In the genomic region with DNA sequence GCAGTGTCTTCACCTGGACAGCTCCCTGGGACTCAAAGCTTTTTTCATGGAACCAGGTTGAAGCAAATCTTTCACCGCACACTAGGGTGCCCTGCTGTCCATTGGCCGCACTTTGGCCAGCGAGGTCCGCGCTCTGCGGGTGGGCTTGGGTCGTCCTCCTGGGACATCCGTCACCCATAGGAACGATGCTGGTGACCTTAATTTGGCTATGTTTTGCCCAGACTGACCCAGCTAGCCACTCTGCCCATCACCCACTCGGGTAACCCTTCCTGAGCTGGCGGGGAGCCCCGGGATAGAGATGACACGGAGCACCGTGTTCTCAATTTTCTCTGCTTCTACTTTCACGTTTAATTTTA, we compare ENCODE assay signal across 10 cellular contexts. TPM values are rescaled to one million over a fixed set of nuclear protein-coding genes. Genes with fewer than 3 reads are reported as not detected.
A peak's percentile ranks its signal among the peaks of the same experiment; 100 is the strongest.
DNase-seq lines count a peak whose midpoint lies in the region; ATAC-seq and TF ChIP-seq lines count a peak whose summit lies in the region.
"Had no signal": no experiment of that assay in that cellular context is flagged by ENCODE, and none has a peak within 500 bp of the region (broad histone marks: within the 10 kb centered on the region; RNA-seq: fewer than 3 reads in every experiment).

No MANE protein-coding gene starts in this region.

- H3K4me3 Mint-ChIP-seq in CD4-positive, alpha-beta memory T cell, result peak overlapping the region; percentile 82 to 88 (median 86)
- peak overlapping the region; percentile 27 for H3K4me3 Mint-ChIP-seq in activated T-cell treated with anti-CD3 and anti-CD28 coated beads, Interleukin-2, amount 50 U/mL, for 4 hours
- H3K4me3 Mint-ChIP-seq in progenitor cell of endocrine pancreas (ENCODE audit: low read depth), result peak overlapping the region; percentile 48

- no peaks in the 10 kb centered on the region for H3K36me3 ChIP-seq in CD4-positive, alpha-beta memory T cell (ENCODE audit: insufficient read depth, low read length)
- no peaks in the 10 kb centered on the region for H3K36me3 ChIP-seq in hepatocyte (replicated peaks; ENCODE audit: insufficient read depth, low read depth)

- 86% methylated on average over 15 of the region's 15 CpGs for WGBS in hepatocyte (ENCODE audit: low lambda C conversion rate, missing lambda C conversion rate)

- H3K79me2 ChIP-seq in hepatocyte, result no peaks in the 10 kb centered on the region
- H3K79me2 ChIP-seq: parathyroid adenoma had no signal

- no peak overlapping the region for H2AFZ ChIP-seq in hepatocyte
- H2AFZ ChIP-seq: parathyroid adenoma had no signal

- no peak for TF ChIP-seq CTCF in hepatocyte (IDR thresholded peaks at IDR 0.05; ENCODE audit: poor library complexity)
- TF ChIP-seq CTCF in progenitor cell of endocrine pancreas (IDR thresholded peaks at IDR 0.05; ENCODE audit: unreplicated experiment), result no peak

- peak overlapping the region; percentile 93 to 100 (median 97) for H3K27ac Mint-ChIP-seq in CD4-positive, alpha-beta memory T cell
- H3K27ac Mint-ChIP-seq in progenitor cell of endocrine pancreas, result peak overlapping the region; percentile 95

- peak overlapping the region in 1 of 2 donors; percentile 34 for H3K4me3 ChIP-seq in CD4-positive, alpha-beta memory T cell (ENCODE audit: low read length in 2 of 2)
- no peak overlapping the region for H3K4me3 ChIP-seq in hepatocyte

- H3K27ac ChIP-seq in CD4-positive, alpha-beta memory T cell (ENCODE audit: low read depth, low read length), result peak overlapping the region; percentile 65
- peak overlapping the region; percentile 42 for H3K27ac ChIP-seq in hepatocyte
- H3K27ac ChIP-seq: parathyroid adenoma had no signal

- peak overlapping the region; percentile 62 for H3K4me2 ChIP-seq in hepatocyte

- no peaks in the 10 kb centered on the region for H3K9me2 ChIP-seq in hepatocyte (replicated peaks; ENCODE audit: insufficient read depth)

- CTCF ChIA-PET in CD4-positive, alpha-beta memory T cell (lab: Charles Lee; ENCODE audit: partially characterized antibody), result interaction anchor here (0.6 to 2.1 kb wide), 5 partner anchors 8 to 382 kb away, joined by 3 to 5 read pairs (median 4); no protein-coding TSS in a partner anchor

- ATAC-seq in activated T-cell treated with anti-CD3 and anti-CD28 coated beads, Interleukin-2, amount 50 U/mL, for 4 hours, result no peak
- no peak for ATAC-seq in HG02798 (IDR thresholded peaks at IDR 0.05; ENCODE audit: poor library complexity, unreplicated experiment)
- ATAC-seq in HG03439 (IDR thresholded peaks at IDR 0.05; ENCODE audit: unreplicated experiment), result no peak
- no peak for ATAC-seq in HG03521 (IDR thresholded peaks at IDR 0.05; ENCODE audit: unreplicated experiment)

- no peaks in the 10 kb centered on the region for H4K20me1 ChIP-seq in hepatocyte (ENCODE audit: insufficient read depth, poor library complexity, severe bottlenecking)

- peaks cover 13 to 42% (median 27%) of the 10 kb centered on the region in 4 donors for H3K4me1 Mint-ChIP-seq in CD4-positive, alpha-beta memory T cell
- peaks cover 29% of the 10 kb centered on the region for H3K4me1 Mint-ChIP-seq in activated T-cell treated with anti-CD3 and anti-CD28 coated beads, Interleukin-2, amount 50 U/mL, for 4 hours (ENCODE audit: low read depth)
- H3K4me1 Mint-ChIP-seq in progenitor cell of endocrine pancreas (ENCODE audit: low read depth), result peaks cover 40% of the 10 kb centered on the region

- no peaks in the 10 kb centered on the region for H3K27me3 Mint-ChIP-seq in CD4-positive, alpha-beta memory T cell
- peaks cover 11% of the 10 kb centered on the region for H3K27me3 Mint-ChIP-seq in activated T-cell treated with anti-CD3 and anti-CD28 coated beads, Interleukin-2, amount 50 U/mL, for 4 hours (ENCODE audit: low read depth)
- peaks cover 10% of the 10 kb centered on the region for H3K27me3 Mint-ChIP-seq in progenitor cell of endocrine pancreas

- no peaks in the 10 kb centered on the region for H3K27me3 ChIP-seq in CD4-positive, alpha-beta memory T cell (ENCODE audit: insufficient read depth, low read length)
- H3K27me3 ChIP-seq in hepatocyte, result no peaks in the 10 kb centered on the region
- H3K27me3 ChIP-seq: dorsolateral prefrontal cortex had no signal

- DNase-seq in CD4-positive, alpha-beta memory T cell, result no peak
- no peak for DNase-seq in activated T-cell treated with anti-CD3 and anti-CD28 coated beads, Interleukin-2, amount 50 U/mL, for 4 hours
- DNase-seq in hepatocyte (ENCODE audit: low spot score) (no peak), progenitor cell of endocrine pancreas (ENCODE audit: low spot score, unreplicated experiment) (no peak), NCI-H345 treated with DMSO at 0.1 percent for 48 hours (lab: John Stamatoyannopoulos, UW; ENCODE audit: unreplicated experiment) (no peak)

- H3K9me3 ChIP-seq in CD4-positive, alpha-beta memory T cell (ENCODE audit: control insufficient read depth in 1 of 2, low read length in 2 of 2), result no peaks in the 10 kb centered on the region
- H3K9me3 ChIP-seq in hepatocyte (ENCODE audit: low read depth), result no peaks in the 10 kb centered on the region

- intact Hi-C loops in CD4-positive, alpha-beta memory T cell (cut with micrococcal nuclease), result loop anchor here (2.0 kb wide), 2 partner anchors 26 to 88 kb away; partner anchors contain the start of gene ZDHHC11B

- H3K4me1 ChIP-seq in CD4-positive, alpha-beta memory T cell (ENCODE audit: insufficient read depth, low read length), result peaks cover 27% of the 10 kb centered on the region
- H3K4me1 ChIP-seq in hepatocyte (ENCODE audit: insufficient read depth), result peaks cover 22% of the 10 kb centered on the region
- H3K4me1 ChIP-seq: parathyroid adenoma had no signal

- H3K9me3 Mint-ChIP-seq in CD4-positive, alpha-beta memory T cell, result no peaks in the 10 kb centered on the region
- no peaks in the 10 kb centered on the region for H3K9me3 Mint-ChIP-seq in activated T-cell treated with anti-CD3 and anti-CD28 coated beads, Interleukin-2, amount 50 U/mL, for 4 hours
- H3K9me3 Mint-ChIP-seq in progenitor cell of endocrine pancreas (ENCODE audit: low read depth), result no peaks in the 10 kb centered on the region

- POLR2A ChIA-PET in CD4-positive, alpha-beta memory T cell (lab: Charles Lee; ENCODE audit: partially characterized antibody), result interaction anchor here (1.4 kb wide), 1 partner anchor 19 kb away, joined by 4 read pairs; no protein-coding TSS in a partner anchor

- peaks cover 0 to 4% of the 10 kb centered on the region in 2 donors for H3K36me3 Mint-ChIP-seq in CD4-positive, alpha-beta memory T cell
- no peaks in the 10 kb centered on the region for H3K36me3 Mint-ChIP-seq in activated T-cell treated with anti-CD3 and anti-CD28 coated beads, Interleukin-2, amount 50 U/mL, for 4 hours (ENCODE audit: insufficient read depth)
- H3K36me3 Mint-ChIP-seq in progenitor cell of endocrine pancreas (ENCODE audit: insufficient read depth), result peaks cover 2% of the 10 kb centered on the region

RNA-seq across cellular contexts. Expression of gene ZDHHC11B, which starts 25.9 kb away (rescaled TPM):
- total RNA-seq in CD4-positive, alpha-beta memory T cell, result 1 to 10 TPM; 8.0 to 8.1 TPM
- polyA plus RNA-seq in CD4-positive, alpha-beta memory T cell, result under 1 TPM in 1 of 2 donors, not detected in 1; 0.75 TPM
- total RNA-seq in activated T-cell treated with anti-CD3 and anti-CD28 coated beads, Interleukin-2, amount 50 U/mL, for 4 hours, result under 1 TPM; 0.21 to 0.66 (median 0.30) TPM
- total RNA-seq in hepatocyte (0.16 and 0.83 TPM in 2 replicates), progenitor cell of endocrine pancreas (8.6 and 8.7 TPM in 2 replicates)
- 1.3 and 1.9 TPM in 2 replicates for polyA plus RNA-seq in hepatocyte

Comparison
In these comparisons a context has a peak if more than half of its experiments do, and no peak if none do; other contexts are left out.
1. H3K4me3 Mint-ChIP-seq: peak in every context shown above with its lines; median percentile 86 in CD4-positive, alpha-beta memory T cell; 48 in progenitor cell of endocrine pancreas; 27 in activated T-cell treated with anti-CD3 and anti-CD28 coated beads, Interleukin-2, amount 50 U/mL, for 4 hours.